Comparison of ENCODE assay signal across 8 cellular contexts in the genomic region with DNA sequence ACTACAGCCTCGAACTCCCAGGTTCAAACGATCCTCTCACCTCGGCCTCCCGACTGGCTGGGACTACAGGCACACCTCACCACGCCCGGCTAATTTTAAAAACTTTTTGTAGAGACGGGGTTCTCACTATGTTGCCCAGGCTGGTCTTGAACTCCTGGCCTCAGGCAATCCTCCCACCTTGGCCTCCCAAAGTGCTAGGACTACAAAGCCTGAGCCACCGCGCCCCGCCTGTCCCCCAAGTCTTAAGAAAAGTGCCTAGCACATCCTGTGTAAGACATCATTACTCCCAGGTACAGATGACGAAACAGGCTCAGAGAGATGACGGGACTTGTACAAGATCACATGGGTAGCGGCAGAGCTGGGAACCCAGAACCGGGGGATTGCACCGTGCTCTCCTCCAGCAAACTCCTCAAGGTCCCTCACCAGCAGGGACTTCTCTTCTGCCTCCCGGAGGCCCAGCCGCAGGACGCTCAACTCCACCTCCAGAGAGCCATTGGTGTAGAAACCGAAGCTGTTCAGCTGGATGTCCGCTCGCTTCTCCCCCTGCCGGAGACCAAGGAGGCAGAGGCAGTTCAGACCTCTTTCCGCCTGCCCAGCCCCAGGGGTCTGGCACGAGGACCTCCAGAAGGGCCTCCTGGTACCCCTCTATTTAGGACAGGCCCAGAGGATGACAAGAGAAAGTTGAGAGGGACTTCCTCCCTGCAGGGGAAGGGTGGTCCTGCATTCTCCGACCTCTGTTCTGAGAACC. TPM values are rescaled to one million over a fixed set of nuclear protein-coding genes. Genes with fewer than 3 reads are reported as not detected.
DNase-seq lines count a peak whose midpoint lies in the region; ATAC-seq lines count a peak whose summit lies in the region.

No MANE protein-coding gene starts in this region.

- CTCF ChIA-PET in T-cell (lab: Charles Lee): interaction anchor here (0.5 to 3.4 kb wide), 8 partner anchors 32 to 220 kb away, joined by 3 to 51 read pairs (median 6); no protein-coding TSS in a partner anchor

- H3K4me1 Mint-ChIP-seq in T-cell: peaks cover 29 to 37% (median 35%) of the 10 kb centered on the region in 3 donors

- H3K27me3 Mint-ChIP-seq in T-cell: no peaks in the 10 kb centered on the region

- no peaks in the 10 kb centered on the region for H3K4me1 ChIP-seq in aorta (ENCODE audit: control insufficient read depth in 1 of 2, insufficient read depth in 2 of 2, low read length in 2 of 2)

- in situ Hi-C loops in KBM-7 (cut with MboI; ENCODE audit: low pct_unique_long_range_greater_than_20kb, low sequenced_read_pairs): no loop called here

- H3K9me3 ChIP-seq in aorta (ENCODE audit: control insufficient read depth, low read length): no peaks in the 10 kb centered on the region

- POLR2A ChIA-PET in T-cell (lab: Charles Lee): interaction anchor here in 1 of 2 donors (0.6 kb wide), 1 partner anchor 81 kb away, joined by 14 read pairs; no protein-coding TSS in a partner anchor

- DNase-seq in Daoy (ENCODE audit: low read depth) (peak; percentile 89), KBM-7 (peak; percentile 85), T-cell (peak; percentile 40 to 72 (median 56)), amniotic stem cell (lab: John Stamatoyannopoulos, UW) (peak; percentile 81), left ventricle myocardium superior (peak; percentile 83), posterior vena cava (ENCODE audit: low spot score) (peak; percentile 94), aorta (peak; percentile 89 to 90)

- peak overlapping the region in 1 of 2 donors; percentile 41 for H3K27ac ChIP-seq in aorta (ENCODE audit: low read depth in 1 of 2, low read length in 2 of 2)

- H3K36me3 ChIP-seq in aorta (ENCODE audit: control insufficient read depth in 1 of 2, insufficient read depth in 2 of 2, low read length in 1 of 2): no peaks in the 10 kb centered on the region

- no peaks in the 10 kb centered on the region for H3K27me3 ChIP-seq in aorta (ENCODE audit: control insufficient read depth in 1 of 2, insufficient read depth in 2 of 2, low read length in 1 of 2)

- peak overlapping the region; percentile 94 to 96 (median 95) for H3K4me3 Mint-ChIP-seq in T-cell

- ATAC-seq in T-cell (replicated peaks in 1 of 4): peak in 2 of 4 experiments; percentile 8 to 17
- peak; percentile 22 for ATAC-seq in left ventricle myocardium superior
- ATAC-seq in aorta (ENCODE audit: low FRiP score): peak; percentile 24
- no peak for ATAC-seq in HG03025 (IDR thresholded peaks at IDR 0.05; ENCODE audit: low FRiP score, unreplicated experiment)

- H3K4me3 ChIP-seq in aorta (ENCODE audit: low read length in 2 of 2): peak overlapping the region; percentile 59 to 62

- peaks cover 7% of the 10 kb centered on the region for H3K36me3 Mint-ChIP-seq in T-cell

- WGBS in aorta, 2 donors: 28 to 29% methylated on average over 25 of the region's 25 CpGs

- intact Hi-C loops in left ventricle myocardium superior (cut with micrococcal nuclease) (no loop called here), posterior vena cava (cut with DNase I) (no loop called here), aorta (cut with DNase I) (loop anchor here in 1 of 2 donors (5.0 to 10.0 kb wide), 3 partner anchors 102 to 274 kb away; partner anchors contain the start of gene CRB3)

- H3K27ac Mint-ChIP-seq in T-cell: peak overlapping the region; percentile 94

- no peaks in the 10 kb centered on the region for H3K9me3 Mint-ChIP-seq in T-cell

RNA-seq across cellular contexts. Expression of gene GPR108, which starts 1.0 kb away (rescaled TPM):
- 26.3 and 35.7 TPM in 2 replicates for total RNA-seq in Daoy (2014; rRNA removed; shearing (Covaris generic))
- total RNA-seq in T-cell (10 to 100 TPM; 51.8 to 83.3 (median 58.4) TPM), left ventricle myocardium superior (28.1 TPM), posterior vena cava (10 to 100 TPM; 39.3 to 43.4 TPM), aorta (10 to 100 TPM; 49.2 to 70.2 TPM)
- polyA plus RNA-seq in aorta: 100 to 1,000 TPM in 1 of 2 donors, 10 to 100 TPM in 1; 33.1 to 117 TPM

RNA-seq across cellular contexts. Expression of gene TRIP10, which starts 3.1 kb away (rescaled TPM):
- 39.6 and 53.9 TPM in 2 replicates for total RNA-seq in Daoy (2014; rRNA removed; shearing (Covaris generic))
- 1 to 10 TPM; 2.6 to 8.7 (median 7.3) TPM for total RNA-seq in T-cell
- total RNA-seq in left ventricle myocardium superior: 151 TPM
- total RNA-seq in posterior vena cava: 10 to 100 TPM; 83.2 to 92.6 TPM
- 100 to 1,000 TPM in 1 of 2 donors, 10 to 100 TPM in 1; 91.8 to 146 TPM for total RNA-seq in aorta
- polyA plus RNA-seq in aorta: 100 to 1,000 TPM in 1 of 2 donors, 10 to 100 TPM in 1; 68.6 to 261 TPM

RNA-seq across cellular contexts. Expression of gene C3, which starts 15.9 kb away (rescaled TPM):
- 7.9 and 10.2 TPM in 2 replicates for total RNA-seq in Daoy (2014; rRNA removed; shearing (Covaris generic))
- total RNA-seq in T-cell (10 to 100 TPM in 1 of 5 donors, 1 to 10 TPM in 3, not detected in 1; 1.1 to 10.6 (median 7.6) TPM), left ventricle myocardium superior (398 TPM), posterior vena cava (1,000 to 10,000 TPM in 1 of 2 donors, 100 to 1,000 TPM in 1; 929 to 2,763 TPM), aorta (1,000 to 10,000 TPM; 1,027 to 3,196 TPM)
- 10 to 100 TPM in 1 of 2 donors, 1 to 10 TPM in 1; 9.1 to 17.8 TPM for polyA plus RNA-seq in aorta

RNA-seq across cellular contexts. Expression of gene SH2D3A, which starts 30.9 kb away (rescaled TPM):
- total RNA-seq in Daoy (2014; rRNA removed; shearing (Covaris generic)): 1.3 and 1.8 TPM in 2 replicates
- total RNA-seq in T-cell (10 to 100 TPM; 61.7 to 83.7 (median 73.6) TPM), left ventricle myocardium superior (0.15 TPM), posterior vena cava (under 1 TPM; 0.37 to 0.52 TPM), aorta (1 to 10 TPM in 1 of 2 donors, under 1 TPM in 1; 0.68 to 1.0 TPM)
- 1 to 10 TPM in 1 of 2 donors, under 1 TPM in 1; 0.26 to 4.1 TPM for polyA plus RNA-seq in aorta

RNA-seq across cellular contexts. Expression of gene VAV1, which starts 36.2 kb away (rescaled TPM):
- total RNA-seq in Daoy (2014; rRNA removed; shearing (Covaris generic)): 0.40 and 1.7 TPM in 2 replicates
- 100 to 1,000 TPM in 2 of 5 donors, 10 to 100 TPM in 3; 82.5 to 114 (median 92.2) TPM for total RNA-seq in T-cell
- total RNA-seq in left ventricle myocardium superior: 2.6 TPM
- total RNA-seq in posterior vena cava: 1 to 10 TPM; 6.4 to 7.8 TPM
- total RNA-seq in aorta: 10 to 100 TPM in 1 of 2 donors, 1 to 10 TPM in 1; 8.2 to 20.1 TPM
- polyA plus RNA-seq in aorta: 1 to 10 TPM; 1.9 to 9.9 TPM

Comparison
In these comparisons a context has a peak if more than half of its experiments do, and no peak if none do; other contexts are left out.
1. RNA of gene C3, which starts 15.9 kb away (total RNA-seq): 1,027 to 3,196 TPM in aorta, 929 to 2,763 TPM in posterior vena cava and 398 TPM in left ventricle myocardium superior (single experiment); 7.9 to 10.2 TPM in Daoy and 1.1 to 10.6 TPM in T-cell; every median in the first group is over 10 times any median in the second.
2. Peak in every context shown above with its lines, with median percentiles within 50 percentile points of each other: DNase-seq.